Comparison of ENCODE assay signal across 9 cellular contexts in genomic region chr16:15996432-15997109, GRCh38. TPM values are rescaled to one million over a fixed set of nuclear protein-coding genes. Genes with fewer than 3 reads are reported as not detected.
A peak's percentile ranks its signal among the peaks of the same experiment; 100 is the strongest.
DNase-seq lines count a peak whose midpoint lies in the region; TF ChIP-seq lines count a peak whose summit lies in the region.
"Had no signal": no experiment of that assay in that cellular context is flagged by ENCODE, and none has a peak within 500 bp of the region (broad histone marks: within the 10 kb centered on the region; RNA-seq: fewer than 3 reads in every experiment).

No MANE protein-coding gene starts in this region.

- DNase-seq in 8988T: peak; percentile 48
- peak; percentile 69 for DNase-seq in HK-2 (ENCODE audit: unreplicated experiment)
- peak; percentile 92 to 95 for DNase-seq in cardiac fibroblast (ENCODE audit: low read depth in 2 of 2)
- peak; percentile 75 to 90 for DNase-seq in lung microvascular endothelial cell (ENCODE audit: low read depth in 2 of 2)
- DNase-seq in Kasumi-1 (lab: John Stamatoyannopoulos, UW): no peak
- no peak for DNase-seq in SK-N-DZ (ENCODE audit: low spot score)
- no peak for DNase-seq in NCI-H2029 (lab: John Stamatoyannopoulos, UW)
- DNase-seq in NCI-H146 (lab: John Stamatoyannopoulos, UW): no peak
- DNase-seq: activated CD4-positive, CD25-positive, alpha-beta regulatory T cell treated with anti-CD3 and anti-CD28 coated beads, Interleukin-2, amount 50 U/mL, for 72 hours had no signal

- no peak overlapping the region for H3K4me3 ChIP-seq in cardiac fibroblast (replicated peaks in 1 of 2; ENCODE audit: low read depth in 2 of 2, low read length in 2 of 2)

- TF ChIP-seq CTCF in cardiac fibroblast (IDR thresholded peaks at IDR 0.05; ENCODE audit: low read depth, low read length): no peak

RNA-seq across cellular contexts. Expression of gene ABCC1, which starts 47.2 kb away (rescaled TPM):
- 16.6 and 25.4 TPM in 2 replicates for total RNA-seq in lung microvascular endothelial cell
- 17.3 and 21.3 TPM in 2 replicates for polyA plus RNA-seq in SK-N-DZ (2014; cell fraction: cytosol; rRNA removed)
- 12.6 and 19.8 TPM in 2 replicates for polyA plus RNA-seq in SK-N-DZ (2014; cell fraction: nucleus; rRNA removed)

Comparison
In these comparisons a context has a peak if more than half of its experiments do, and no peak if none do; other contexts are left out.
1. DNase-seq: peak in 8988T (single experiment), HK-2 (single experiment), cardiac fibroblast (2 of 2) and lung microvascular endothelial cell (2 of 2); none in Kasumi-1 (0 of 2), SK-N-DZ (single experiment), NCI-H2029 (single experiment) and NCI-H146 (single experiment).